Comparison of ENCODE assay signal across 24 cellular contexts in genomic region chr1:185896863-185897262, GRCh38.
DNase-seq lines count a peak whose midpoint lies in the region; ATAC-seq and TF ChIP-seq lines count a peak whose summit lies in the region.
"Had no signal": no experiment of that assay in that cellular context is flagged by ENCODE, and none has a peak within 500 bp of the region (broad histone marks: within the 10 kb centered on the region; RNA-seq: fewer than 3 reads in every experiment).

No MANE protein-coding gene starts in this region.

- H3K27me3 Mint-ChIP-seq in WTC11 (ENCODE audit: low read depth) = no peaks in the 10 kb centered on the region
- H3K27me3 Mint-ChIP-seq in activated T-cell treated with anti-CD3 and anti-CD28 coated beads, Interleukin-2, amount 50 U/mL, for 24 hours = peaks cover 7% of the 10 kb centered on the region
- H3K27me3 Mint-ChIP-seq: brain had no signal

- H3K27me3 ChIP-seq in vagina = no peaks in the 10 kb centered on the region
- H3K27me3 ChIP-seq: left lung had no signal

- no peaks in the 10 kb centered on the region for H3K4me1 ChIP-seq in vagina
- H3K4me1 ChIP-seq: Caco-2, HAP-1, left lung, psoas muscle had no signal

- TF ChIP-seq POLR2A in vagina (IDR thresholded peaks at IDR 0.05) = no peak

- H3K27ac Mint-ChIP-seq in WTC11 = peak overlapping the region; percentile 5; the same call in 1 of the 2 replicates
- H3K27ac Mint-ChIP-seq in activated T-cell treated with anti-CD3 and anti-CD28 coated beads, Interleukin-2, amount 50 U/mL, for 24 hours = no peak overlapping the region
- H3K27ac Mint-ChIP-seq: brain; T-helper 1 cell treated with Interleukin-12 subunit alpha and Interleukin-12 subunit beta and Interleukin-4 antibody, amounts not matched to agents 30 μg/mL and 1 μg/mL, for 36 hours had no signal

- peaks cover 12% of the 10 kb centered on the region for H3K36me3 Mint-ChIP-seq in WTC11
- no peaks in the 10 kb centered on the region for H3K36me3 Mint-ChIP-seq in activated T-cell treated with anti-CD3 and anti-CD28 coated beads, Interleukin-2, amount 50 U/mL, for 24 hours (ENCODE audit: low read depth)
- H3K36me3 Mint-ChIP-seq: brain had no signal

- peaks cover 17% of the 10 kb centered on the region for H3K9me3 Mint-ChIP-seq in WTC11
- H3K9me3 Mint-ChIP-seq in activated T-cell treated with anti-CD3 and anti-CD28 coated beads, Interleukin-2, amount 50 U/mL, for 24 hours = no peaks in the 10 kb centered on the region
- H3K9me3 Mint-ChIP-seq: T-helper 1 cell treated with Interleukin-12 subunit alpha and Interleukin-12 subunit beta and Interleukin-4 antibody, amounts not matched to agents 30 μg/mL and 1 μg/mL, for 36 hours had no signal

- DNase-seq in GM03348 (ENCODE audit: low spot score) (peak; percentile 20), WTC11 (ENCODE audit: low spot score) (no peak), fibroblast of mammary gland (ENCODE audit: low read depth) (peak; percentile 33), stromal cell of bone marrow (ENCODE audit: low read depth) (peak; percentile 23), vagina (ENCODE audit: extremely low spot score in 2 of 2) (no peak)
- no peak for DNase-seq in activated T-cell treated with anti-CD3 and anti-CD28 coated beads, Interleukin-2, amount 50 U/mL, for 24 hours
- DNase-seq: activated T-cell treated with anti-CD3 and anti-CD28 coated beads, Interleukin-2, amount 50 U/mL, for 48 hours; Caco-2; effector CD8-positive, alpha-beta T cell; foreskin melanocyte; left lung; mesendoderm; MG63; NCI-H1105 treated with DMSO at 0.1 percent for 48 hours; NCI-H2029; NCI-H748 treated with DMSO at 0.1 percent for 48 hours; psoas muscle; stimulated activated CD4-positive, alpha-beta T cell treated with anti-CD3 and anti-CD28 coated beads, Interleukin-15, amount 100 ng/mL, for 24 hours; stimulated activated naive CD4-positive, alpha-beta T cell treated with Interleukin-2 at 50 U/mL for 16 hours had no signal

- intact Hi-C loops in vagina (cut with DNase I) = no loop called here

- POLR2A ChIA-PET in WTC11 (lab: Charles Lee) = no interaction called here

- no peak for ATAC-seq in WTC11
- ATAC-seq in HG02571 (IDR thresholded peaks at IDR 0.05; ENCODE audit: unreplicated experiment) = no peak
- ATAC-seq: left lung, psoas muscle had no signal

- no peak overlapping the region for H3K27ac ChIP-seq in vagina
- H3K27ac ChIP-seq: C4-2B, left lung, psoas muscle had no signal

- H3K9me3 ChIP-seq in vagina = no peaks in the 10 kb centered on the region
- H3K9me3 ChIP-seq: Caco-2, HAP-1, MG63, psoas muscle had no signal

- no peaks in the 10 kb centered on the region for H3K36me3 ChIP-seq in vagina
- H3K36me3 ChIP-seq: HAP-1, left lung, MG63 had no signal

- peaks cover 19% of the 10 kb centered on the region for H3K4me1 Mint-ChIP-seq in WTC11
- H3K4me1 Mint-ChIP-seq in activated T-cell treated with anti-CD3 and anti-CD28 coated beads, Interleukin-2, amount 50 U/mL, for 24 hours (ENCODE audit: low read depth) = no peaks in the 10 kb centered on the region
- H3K4me1 Mint-ChIP-seq: brain had no signal

- TF ChIP-seq CTCF in WTC11 (IDR thresholded peaks at IDR 0.05) (no peak), fibroblast of mammary gland (conservative IDR thresholded peaks at IDR 0.05; ENCODE audit: control insufficient read depth, insufficient read depth, low read depth, low read length) (no peak), vagina (IDR thresholded peaks at IDR 0.05) (no peak)

- H3K4me3 ChIP-seq in fibroblast of mammary gland (ENCODE audit: control insufficient read depth, low read depth, low read length) = no peak overlapping the region
- no peak overlapping the region for H3K4me3 ChIP-seq in vagina
- H3K4me3 ChIP-seq: HAP-1, left lung, MG63, psoas muscle had no signal

- CTCF ChIA-PET in WTC11 (lab: Charles Lee) = no interaction called here

- no peak overlapping the region for H3K4me3 Mint-ChIP-seq in WTC11
- no peak overlapping the region for H3K4me3 Mint-ChIP-seq in activated T-cell treated with anti-CD3 and anti-CD28 coated beads, Interleukin-2, amount 50 U/mL, for 24 hours
- H3K4me3 Mint-ChIP-seq: brain; T-helper 1 cell treated with Interleukin-12 subunit alpha and Interleukin-12 subunit beta and Interleukin-4 antibody, amounts not matched to agents 30 μg/mL and 1 μg/mL, for 36 hours had no signal

TF ChIP-seq in WTC11, 78 proteins besides CTCF, POLR2A, EP300 and RAD21 (continues in another document):
- TF ChIP-seq RELA (CRISPR knock-in tag; IDR thresholded peaks at IDR 0.05; ENCODE audit: borderline replicate concordance) (no peak), MLX (CRISPR knock-in tag; IDR thresholded peaks at IDR 0.05) (no peak), ESRRA (CRISPR knock-in tag; IDR thresholded peaks at IDR 0.05; ENCODE audit: borderline replicate concordance) (no peak), ZMAT4 (CRISPR knock-in tag; IDR thresholded peaks at IDR 0.05) (no peak), ZNF532 (CRISPR knock-in tag; IDR thresholded peaks at IDR 0.05; ENCODE audit: borderline replicate concordance) (no peak), JAZF1 (CRISPR knock-in tag; IDR thresholded peaks at IDR 0.05) (no peak), JUN (CRISPR knock-in tag; IDR thresholded peaks at IDR 0.05) (no peak), ETV6 (CRISPR knock-in tag; IDR thresholded peaks at IDR 0.05) (no peak), GABPB1 (CRISPR knock-in tag; IDR thresholded peaks at IDR 0.05) (no peak), USF1 (CRISPR knock-in tag; IDR thresholded peaks at IDR 0.05) (no peak), GRHL2 (CRISPR knock-in tag; IDR thresholded peaks at IDR 0.05; ENCODE audit: insufficient replicate concordance, severe bottlenecking) (no peak), ZBTB21 (CRISPR knock-in tag; IDR thresholded peaks at IDR 0.05; ENCODE audit: borderline replicate concordance) (no peak), SMAD4 (CRISPR knock-in tag; IDR thresholded peaks at IDR 0.05) (no peak), E2F1 (CRISPR knock-in tag; IDR thresholded peaks at IDR 0.05) (no peak)

Comparison
In these comparisons a context has a peak if more than half of its experiments do, and no peak if none do; other contexts are left out.
1. DNase-seq: peak in GM03348 (single experiment), fibroblast of mammary gland (single experiment) and stromal cell of bone marrow (single experiment); none in WTC11 (single experiment), activated T-cell treated with anti-CD3 and anti-CD28 coated beads, Interleukin-2, amount 50 U/mL, for 24 hours (single experiment) and vagina (0 of 2).